Comparison of ENCODE assay signal across 19 cellular contexts in genomic region chr16:73771196-73771595, GRCh38.
A peak's percentile ranks its signal among the peaks of the same experiment; 100 is the strongest.
DNase-seq lines count a peak whose midpoint lies in the region; ATAC-seq, FAIRE-seq and TF ChIP-seq lines count a peak whose summit lies in the region.
"Had no signal": no experiment of that assay in that cellular context is flagged by ENCODE, and none has a peak within 500 bp of the region (broad histone marks: within the 10 kb centered on the region; RNA-seq: fewer than 3 reads in every experiment).

No MANE protein-coding gene starts in this region.

- no peaks in the 10 kb centered on the region for H3K79me2 ChIP-seq in fibroblast of lung (ENCODE audit: control insufficient read depth, insufficient read depth, low read length)

- TF ChIP-seq CTCF in fibroblast of lung (conservative IDR thresholded peaks at IDR 0.05 in 1 of 2, IDR thresholded peaks at IDR 0.05 in 1 of 2; ENCODE audit: low read depth in 1 of 2, low read length in 2 of 2) (no peak), GM13977 (IDR thresholded peaks at IDR 0.05; ENCODE audit: extremely low read depth, insufficient read depth, missing control alignments) (no peak)

- H3K27me3 ChIP-seq in fibroblast of lung (ENCODE audit: control insufficient read depth, insufficient read depth, low read length) = no peaks in the 10 kb centered on the region
- H3K27me3 ChIP-seq: BLaER1 had no signal

- no peak for FAIRE-seq in RCC 7860 (lab: Jason Lieb, UNC)
- FAIRE-seq: A204.1, D721Med, H1, K562 had no signal

- DNase-seq in Daoy (ENCODE audit: low read depth) (peak; percentile 59), RCC 7860 (ENCODE audit: low spot score) (peak; percentile 8), fibroblast of lung (ENCODE audit: low read depth in 2 of 2) (peak; percentile 32 to 41), stromal cell of bone marrow (ENCODE audit: low read depth) (peak; percentile 30), NCI-H69 (lab: John Stamatoyannopoulos, UW) (no peak), T-helper 2 cell (no peak), GM13977 (ENCODE audit: low spot score) (no peak)
- DNase-seq: CD8-positive, alpha-beta T cell; DND-41; NCI-H1436 treated with DMSO at 0.1 percent for 48 hours; NCI-H2081; NCI-H524; RPMI8226 had no signal

- no peak for ATAC-seq in GM18907 (IDR thresholded peaks at IDR 0.05; ENCODE audit: unreplicated experiment)
- ATAC-seq: CD8-positive, alpha-beta T cell; K562 had no signal

- H3K27ac ChIP-seq in fibroblast of lung (ENCODE audit: insufficient read depth, low read length) = no peak overlapping the region
- H3K27ac ChIP-seq: BLaER1 had no signal

- no peak overlapping the region for H3K4me3 ChIP-seq in fibroblast of lung (replicated peaks in 1 of 4; ENCODE audit: control extremely low read depth in 1 of 4, insufficient read depth in 1 of 4, low read depth in 3 of 4, low read length in 4 of 4)
- H3K4me3 ChIP-seq: BLaER1, K562 had no signal

- H3K4me2 ChIP-seq in fibroblast of lung (ENCODE audit: extremely low read depth, insufficient read depth, low read length) = no peak overlapping the region
- H3K4me2 ChIP-seq: BLaER1 had no signal

- no peak overlapping the region for H2AFZ ChIP-seq in fibroblast of lung (ENCODE audit: low read length)

- H4K20me1 ChIP-seq in fibroblast of lung (ENCODE audit: control insufficient read depth, extremely low read depth, insufficient read depth, low read length) = no peaks in the 10 kb centered on the region
- H4K20me1 ChIP-seq: BLaER1 had no signal

- no peaks in the 10 kb centered on the region for H3K4me1 ChIP-seq in fibroblast of lung (ENCODE audit: control insufficient read depth, extremely low read depth, insufficient read depth, low read length)
- H3K4me1 ChIP-seq: BLaER1 had no signal

- H3K9ac ChIP-seq in fibroblast of lung (ENCODE audit: insufficient read depth, low read length) = no peak overlapping the region
- H3K9ac ChIP-seq: BLaER1 had no signal

- no peaks in the 10 kb centered on the region for H3K9me3 ChIP-seq in fibroblast of lung (ENCODE audit: control insufficient read depth, insufficient read depth, low read depth, low read length)

- in situ Hi-C loops in GM13977 (cut with MboI; ENCODE audit: low pct_unique_long_range_greater_than_20kb, low sequenced_read_pairs, unreplicated experiment) = no loop called here

- H3K36me3 ChIP-seq in fibroblast of lung (ENCODE audit: control insufficient read depth, insufficient read depth, low read length) = no peaks in the 10 kb centered on the region
- H3K36me3 ChIP-seq: BLaER1 had no signal

Comparison
In these comparisons a context has a peak if more than half of its experiments do, and no peak if none do; other contexts are left out.
1. DNase-seq: peak in Daoy (single experiment), RCC 7860 (single experiment), fibroblast of lung (2 of 2) and stromal cell of bone marrow (single experiment); none in NCI-H69 (single experiment), T-helper 2 cell (0 of 5) and GM13977 (single experiment).